29 cellular contexts compared by ENCODE assay signal in the genomic region with DNA sequence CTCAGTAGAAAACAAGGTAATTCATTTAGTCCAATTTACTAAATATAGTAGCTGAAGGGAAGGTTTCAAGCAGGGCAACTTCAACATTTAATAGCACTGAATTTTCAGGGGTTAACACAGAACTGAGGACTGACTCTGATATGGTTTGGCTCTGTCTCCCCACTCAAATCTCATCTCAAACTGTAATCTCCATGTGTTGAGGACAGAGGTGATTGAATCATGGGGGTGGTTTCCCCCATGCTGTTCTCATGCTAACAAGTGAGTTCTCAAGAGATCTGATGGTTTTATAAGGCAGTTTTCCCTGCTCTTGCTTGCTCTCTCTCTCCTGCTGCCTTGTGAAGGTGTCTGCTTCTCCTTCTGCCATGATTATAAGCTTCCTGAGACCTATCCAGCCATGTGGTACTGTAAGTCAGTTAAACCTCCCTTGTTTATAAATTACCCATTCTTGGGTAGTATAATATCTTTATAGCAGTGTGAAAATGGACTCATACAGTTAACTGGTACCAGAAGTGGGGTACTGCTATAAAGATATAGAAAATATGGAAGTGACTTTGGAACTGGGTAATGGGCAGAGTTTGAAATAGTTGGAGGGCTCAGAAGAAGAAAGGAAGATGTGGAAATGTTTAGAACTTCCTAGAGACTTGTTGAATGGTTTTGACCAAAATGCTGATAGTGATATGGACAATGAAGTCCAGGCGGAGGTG.
"Had no signal": no experiment of that assay in that cellular context is flagged by ENCODE, and none has a peak within 500 bp of the region (broad histone marks: within the 10 kb centered on the region; RNA-seq: fewer than 3 reads in every experiment).

No MANE protein-coding gene starts in this region.

- H3K27me3 Mint-ChIP-seq: progenitor cell of endocrine pancreas; stimulated activated memory B cell treated with anti-CD40 and anti-IgM and Interleukin-4, amounts not matched to agents 10 μg/mL and 1 μg/mL and 100 μg/mL, for 72 hours; stimulated activated naive CD8-positive, alpha-beta T cell treated with anti-CD3 and anti-CD28 coated beads, Interleukin-15, amount 100 ng/mL, for 72 hours; type B pancreatic cell had no signal

- H3K27ac Mint-ChIP-seq: natural killer cell; nephron; neural progenitor cell; progenitor cell of endocrine pancreas; stimulated activated memory B cell treated with anti-CD40 and anti-IgM and Interleukin-4, amounts not matched to agents 10 μg/mL and 1 μg/mL and 100 μg/mL, for 72 hours; stimulated activated naive CD8-positive, alpha-beta T cell treated with anti-CD3 and anti-CD28 coated beads, Interleukin-15, amount 100 ng/mL, for 72 hours; type B pancreatic cell had no signal

- H3K4me1 Mint-ChIP-seq: natural killer cell; nephron; neural progenitor cell; stimulated activated memory B cell treated with anti-CD40 and anti-IgM and Interleukin-4, amounts not matched to agents 10 μg/mL and 1 μg/mL and 100 μg/mL, for 72 hours; stimulated activated naive CD8-positive, alpha-beta T cell treated with anti-CD3 and anti-CD28 coated beads, Interleukin-15, amount 100 ng/mL, for 72 hours had no signal

- H3K9ac ChIP-seq: neural progenitor cell, parathyroid adenoma had no signal

- H3K4me2 ChIP-seq: neural progenitor cell had no signal

- H3K4me3 Mint-ChIP-seq: natural killer cell; nephron; neural progenitor cell; stimulated activated memory B cell treated with anti-CD40 and anti-IgM and Interleukin-4, amounts not matched to agents 10 μg/mL and 1 μg/mL and 100 μg/mL, for 72 hours; stimulated activated naive CD8-positive, alpha-beta T cell treated with anti-CD3 and anti-CD28 coated beads, Interleukin-15, amount 100 ng/mL, for 72 hours; type B pancreatic cell had no signal

- H3K79me2 ChIP-seq: parathyroid adenoma had no signal

- H3K27ac ChIP-seq: neural progenitor cell, ovary, parathyroid adenoma, psoas muscle, right lobe of liver, sigmoid colon, suprapubic skin, testis, tibial artery, transverse colon, upper lobe of right lung, uterus had no signal

- H3K36me3 ChIP-seq: neural progenitor cell, ovary, right lobe of liver, transverse colon, upper lobe of right lung, uterus had no signal

- ATAC-seq: natural killer cell; psoas muscle; right cardiac atrium; right lobe of liver; stimulated activated memory B cell treated with anti-CD40 and anti-IgM and Interleukin-4, amounts not matched to agents 10 μg/mL and 1 μg/mL and 100 μg/mL, for 72 hours; stimulated activated naive CD8-positive, alpha-beta T cell treated with anti-CD3 and anti-CD28 coated beads, Interleukin-15, amount 100 ng/mL, for 72 hours; stimulated activated naive CD8-positive, alpha-beta T cell treated with anti-CD3 and anti-CD28 coated beads, Interleukin-15, Interleukin-2, amounts not matched to agents 100 U/mL and 50 U/mL, for 24 hours; upper lobe of right lung had no signal

- H3K36me3 Mint-ChIP-seq: natural killer cell, type B pancreatic cell had no signal

- H3K4me3 ChIP-seq: neural progenitor cell, ovary, psoas muscle, right lobe of liver, sigmoid colon, suprapubic skin, testis, tibial artery, transverse colon, upper lobe of right lung, uterus had no signal

- H3K4me1 ChIP-seq: neural progenitor cell, parathyroid adenoma, psoas muscle, right lobe of liver, sigmoid colon, suprapubic skin, testis, tibial artery, transverse colon, upper lobe of right lung, uterus had no signal

- H3K9me3 ChIP-seq: ovary, psoas muscle, right lobe of liver, suprapubic skin, testis, tibial artery, upper lobe of right lung, uterus had no signal

- H2AFZ ChIP-seq: neural progenitor cell, parathyroid adenoma had no signal

- H3K27me3 ChIP-seq: neural progenitor cell, ovary, right lobe of liver, sigmoid colon, suprapubic skin, testis, tibial artery, transverse colon, upper lobe of right lung, uterus had no signal

- FAIRE-seq: small intestine had no signal

- DNase-seq: natural killer cell; occipital lobe; ovary; posterior cingulate gyrus; psoas muscle; right cardiac atrium; right lobe of liver; sigmoid colon; small intestine; stimulated activated CD4-positive, alpha-beta T cell treated with anti-CD3 and anti-CD28 coated beads, Interleukin-15, amount 100 ng/mL, for 24 hours; stimulated activated CD4-positive, alpha-beta T cell treated with anti-CD3 and anti-CD28 coated beads, Interleukin-2, amount 100 ng/mL, for 24 hours; stimulated activated CD4-positive, alpha-beta T cell treated with anti-CD3 and anti-CD28 coated beads, Interleukin-2, amount 100 ng/mL, for 48 hours; stimulated activated CD4-positive, alpha-beta T cell treated with anti-CD3 and anti-CD28 coated beads, Interleukin-4, amount 100 ng/mL, for 24 hours; stimulated activated naive CD4-positive, alpha-beta T cell; stimulated activated naive CD8-positive, alpha-beta T cell treated with anti-CD3 and anti-CD28 coated beads, Interleukin-15, amount 100 ng/mL, for 72 hours; stimulated activated naive CD8-positive, alpha-beta T cell treated with anti-CD3 and anti-CD28 coated beads, Interleukin-15, Interleukin-2, amounts not matched to agents 100 U/mL and 50 U/mL, for 24 hours; substantia nigra; testis; tibial artery; transverse colon; upper lobe of right lung; uterus had no signal
